Comparison of ENCODE assay signal across 14 cellular contexts in genomic region chr9:81819859-81820546, GRCh38.
DNase-seq lines count a peak whose midpoint lies in the region; ATAC-seq and TF ChIP-seq lines count a peak whose summit lies in the region.
"Had no signal": no experiment of that assay in that cellular context is flagged by ENCODE, and none has a peak within 500 bp of the region (broad histone marks: within the 10 kb centered on the region; RNA-seq: fewer than 3 reads in every experiment).

No MANE protein-coding gene starts in this region.

- H4K20me1 ChIP-seq in H9 (ENCODE audit: control insufficient read depth, insufficient read depth, insufficient read length): peaks cover 2% of the 10 kb centered on the region

- H3K9me3 ChIP-seq in H9 (ENCODE audit: control insufficient read depth, low read depth, low read length): no peaks in the 10 kb centered on the region
- no peaks in the 10 kb centered on the region for H3K9me3 ChIP-seq in ectodermal cell (ENCODE audit: control insufficient read depth, low read length)
- H3K9me3 ChIP-seq in lower lobe of right lung: no peaks in the 10 kb centered on the region
- no peaks in the 10 kb centered on the region for H3K9me3 ChIP-seq in suprapubic skin

- H3K27me3 ChIP-seq in H9 (ENCODE audit: insufficient read depth, low read length) (no peaks in the 10 kb centered on the region), ectodermal cell (ENCODE audit: control insufficient read depth, insufficient read depth, low read length, poor library complexity, severe bottlenecking) (no peaks in the 10 kb centered on the region), lower lobe of right lung (ENCODE audit: low read depth) (no peaks in the 10 kb centered on the region), suprapubic skin (no peaks in the 10 kb centered on the region)
- H3K27me3 ChIP-seq: brain microvascular endothelial cell had no signal

- no peak overlapping the region for H2AK5ac ChIP-seq in H9 (ENCODE audit: insufficient read length, low read length)

- peaks cover 0 to 3% of the 10 kb centered on the region in 2 experiments; a peak in 1 of 5 replicates for H3K9me3 Mint-ChIP-seq in H9

- no CpG with 5 or more reads among the region's 8 CpGs for WGBS in H9 (ENCODE audit: extremely low coverage, insufficient read length, low lambda C conversion rate)
- 20 to 25% methylated on average over 7 to 8 of the region's 8 CpGs for WGBS in ectodermal cell, 2 experiments
- 31% methylated on average over 8 of the region's 8 CpGs for WGBS in suprapubic skin

- H3K36me3 ChIP-seq in ectodermal cell (ENCODE audit: control insufficient read depth, insufficient read depth, low read length) (no peaks in the 10 kb centered on the region), lower lobe of right lung (no peaks in the 10 kb centered on the region), suprapubic skin (no peaks in the 10 kb centered on the region)
- H3K36me3 ChIP-seq: brain microvascular endothelial cell had no signal

- H3K23me2 ChIP-seq in H9 (ENCODE audit: insufficient read length, low read depth, low read length, poor library complexity, severe bottlenecking): no peaks in the 10 kb centered on the region

- no peak for TF ChIP-seq CTCF in H9 (conservative IDR thresholded peaks at IDR 0.05)
- TF ChIP-seq CTCF in lower lobe of right lung (IDR thresholded peaks at IDR 0.05): no peak
- TF ChIP-seq CTCF in suprapubic skin (IDR thresholded peaks at IDR 0.05): no peak

- H4K5ac ChIP-seq in H9 (ENCODE audit: insufficient read length, low read depth, low read length): no peak overlapping the region

- H3K4me1 ChIP-seq in H9 (ENCODE audit: insufficient read depth, low read length) (peaks cover 6% of the 10 kb centered on the region; the same call in 1 of the 2 replicates), ectodermal cell (ENCODE audit: control insufficient read depth, insufficient read depth, low read length) (peaks cover 42% of the 10 kb centered on the region), lower lobe of right lung (peaks cover 6% of the 10 kb centered on the region), suprapubic skin (peaks cover 14% of the 10 kb centered on the region)

- no peak overlapping the region for H4K8ac ChIP-seq in H9 (replicated peaks; ENCODE audit: insufficient read length, low read depth, low read length)

- no peak overlapping the region for H2BK15ac ChIP-seq in H9 (ENCODE audit: low read depth, low read length)

- H3K4me2 ChIP-seq in H9 (ENCODE audit: insufficient read depth, insufficient read length, low read length): no peak overlapping the region

- no peak overlapping the region for H2BK20ac ChIP-seq in H9 (ENCODE audit: low read depth, low read length, poor library complexity, severe bottlenecking)

- H3K4me3 Mint-ChIP-seq in H9: peak overlapping the region in 1 of 2 experiments; percentile 47; a peak in 2 of 5 replicates
- H3K4me3 Mint-ChIP-seq: activated T-helper 1 cell treated with anti-CD3 and anti-CD28 coated beads, Interleukin-12 subunit alpha, Interleukin-12 subunit beta, Interleukin-2, Interleukin-4 antibody, amounts not matched to agents 30 ng/mL and 10 ng/mL and 1 ng/mL, durations not matched to agents 14 hours and 24 hours and 36 hours; CD4-positive, alpha-beta memory T cell had no signal

- no peak overlapping the region for H2BK12ac ChIP-seq in H9 (ENCODE audit: insufficient read length, low read depth, low read length)

- no peak overlapping the region for H3K56ac ChIP-seq in H9 (ENCODE audit: insufficient read length, low read depth, low read length)

- no peak overlapping the region for H3T11ph ChIP-seq in H9 (ENCODE audit: low read length)

- no peak overlapping the region for H3K18ac ChIP-seq in H9 (ENCODE audit: insufficient read length, low read depth, low read length)

- no peak overlapping the region for H2BK120ac ChIP-seq in H9 (ENCODE audit: low read depth, low read length, poor library complexity, severe bottlenecking)

- H3K4me3 ChIP-seq in ectodermal cell (ENCODE audit: insufficient read depth, low read depth, low read length) (no peak overlapping the region), lower lobe of right lung (no peak overlapping the region), suprapubic skin (no peak overlapping the region)

- no peak overlapping the region for H3K9ac ChIP-seq in H9 (ENCODE audit: extremely low read depth, insufficient read length, low read length)

- no peak for TF ChIP-seq EP300 in suprapubic skin (IDR thresholded peaks at IDR 0.05)

- H3K14ac ChIP-seq in H9 (ENCODE audit: insufficient read depth, low read length): no peak overlapping the region

- intact Hi-C loops in lower lobe of right lung (cut with DNase I): no loop called here

- H2AFZ ChIP-seq in H9 (ENCODE audit: low read length): no peak overlapping the region

- H3K27ac Mint-ChIP-seq in H9: peak overlapping the region in 2 of 3 experiments; percentile 2 to 60; a peak in 5 of 7 replicates
- H3K27ac Mint-ChIP-seq: activated T-helper 1 cell treated with anti-CD3 and anti-CD28 coated beads, Interleukin-12 subunit alpha, Interleukin-12 subunit beta, Interleukin-2, Interleukin-4 antibody, amounts not matched to agents 30 ng/mL and 10 ng/mL and 1 ng/mL, durations not matched to agents 14 hours and 24 hours and 36 hours; CD4-positive, alpha-beta memory T cell had no signal

- no peaks in the 10 kb centered on the region for H3K79me2 ChIP-seq in H9 (ENCODE audit: insufficient read depth, low read length)

- peak; percentile 11 to 18 for ATAC-seq in lower lobe of right lung

- no peak overlapping the region for H4K91ac ChIP-seq in H9 (ENCODE audit: insufficient read length, low read depth, low read length)

- TF ChIP-seq POLR2A in suprapubic skin (IDR thresholded peaks at IDR 0.05): no peak

- DNase-seq in H9 (peak; percentile 42), lower lobe of right lung (no peak), suprapubic skin (ENCODE audit: low spot score in 2 of 2) (no peak), GDM1 (lab: John Stamatoyannopoulos, UW) (no peak), A172 (ENCODE audit: low spot score) (no peak)
- no peak for DNase-seq in activated naive CD4-positive, alpha-beta T cell (lab: John Stamatoyannopoulos, UW)
- DNase-seq in activated naive CD4-positive, alpha-beta T cell treated with anti-CD3 and anti-CD28 coated beads, Interleukin-2, amount 50 U/mL, for 16 hours: no peak
- DNase-seq: activated CD4-positive, alpha-beta T cell treated with anti-CD3 and anti-CD28 coated beads, Interleukin-2, amount 50 U/mL, for 1 hour; brain microvascular endothelial cell; CD4-positive, alpha-beta memory T cell; NCI-H2081 treated with DMSO at 0.1 percent for 48 hours; T-helper 1 cell had no signal

- no peak overlapping the region for H2BK5ac ChIP-seq in H9 (ENCODE audit: insufficient read length, low read length)

- H3K27me3 Mint-ChIP-seq in H9 (ENCODE audit: low read depth): peaks cover 11% of the 10 kb centered on the region
- H3K27me3 Mint-ChIP-seq: CD4-positive, alpha-beta memory T cell had no signal

- no peak overlapping the region for H3K4ac ChIP-seq in H9 (ENCODE audit: low read depth, low read length)

- H3K23ac ChIP-seq in H9 (ENCODE audit: insufficient read length, low read depth, low read length): no peak overlapping the region

- peaks cover 0 to 4% (median 0%) of the 10 kb centered on the region in 3 experiments; a peak in 1 of 7 replicates for H3K36me3 Mint-ChIP-seq in H9 (ENCODE audit: insufficient read depth in 1 of 3, low read depth in 3 of 3)
- H3K36me3 Mint-ChIP-seq: CD4-positive, alpha-beta memory T cell had no signal

- H3K4me1 Mint-ChIP-seq in H9: peaks cover 46 to 52% of the 10 kb centered on the region in 2 experiments

- H3K79me1 ChIP-seq in H9 (ENCODE audit: insufficient read depth, low read depth, low read length, poor library complexity, severe bottlenecking): no peaks in the 10 kb centered on the region

- H3K27ac ChIP-seq in H9 (ENCODE audit: insufficient read length, low read depth, low read length) (no peak overlapping the region), ectodermal cell (ENCODE audit: insufficient read depth, low read depth, low read length, poor library complexity, severe bottlenecking) (peak overlapping the region; percentile 80), lower lobe of right lung (peak overlapping the region; percentile 38), suprapubic skin (peak overlapping the region; percentile 29)
- H3K27ac ChIP-seq: brain microvascular endothelial cell had no signal
